8 cellular contexts compared by ENCODE assay signal in genomic region chr5:181245427-181246275, GRCh38. TPM values are rescaled to one million over a fixed set of nuclear protein-coding genes. Genes with fewer than 3 reads are reported as not detected.
DNase-seq lines count a peak whose midpoint lies in the region; ATAC-seq and TF ChIP-seq lines count a peak whose summit lies in the region.

No MANE protein-coding gene starts in this region.

- H3K9me3 ChIP-seq in adrenal gland (replicated peaks in 1 of 3) = no peaks in the 10 kb centered on the region

- intact Hi-C loops in adrenal gland (cut with DNase I) (no loop called here), lower leg skin (cut with DNase I; ENCODE audit: low total_unique reads) (no loop called here)

- DNase-seq in adrenal gland = peak in 1 of 7 donors; percentile 47
- no peak for DNase-seq in lower leg skin (ENCODE audit: low spot score in 2 of 2)
- no peak for DNase-seq in islet precursor cell
- no peak for DNase-seq in NCI-H69 (lab: John Stamatoyannopoulos, UW)
- no peak for DNase-seq in stimulated activated CD4-positive, alpha-beta T cell treated with anti-CD3 and anti-CD28 coated beads, Interleukin-4, amount 100 ng/mL, for 4 hours

- H3K4me3 ChIP-seq in GM12875 (ENCODE audit: low read depth, low read length) = peak overlapping the region; percentile 78
- peak overlapping the region in 3 of 4 donors; percentile 38 to 86 (median 56) for H3K4me3 ChIP-seq in adrenal gland
- peak overlapping the region; percentile 33 for H3K4me3 ChIP-seq in lower leg skin (ENCODE audit: low read depth, poor library complexity, severe bottlenecking)
- H3K4me3 ChIP-seq in urinary bladder (ENCODE audit: low read depth, low read length) = peak overlapping the region; percentile 78

- H3K4me1 ChIP-seq in adrenal gland (replicated peaks in 1 of 2) (peaks cover 44 to 60% of the 10 kb centered on the region in 2 donors), urinary bladder (ENCODE audit: insufficient read depth) (peaks cover 2% of the 10 kb centered on the region)

- no peaks in the 10 kb centered on the region for H3K27me3 ChIP-seq in adrenal gland

- WGBS in adrenal gland, 4 donors = 31 to 38% (median 33%) methylated on average over 30 to 34 of the region's 34 CpGs
- 18 to 21% methylated on average over 29 to 34 of the region's 34 CpGs for WGBS in lower leg skin, 2 donors
- 33% methylated on average over 34 of the region's 34 CpGs for WGBS in urinary bladder

- no peak for TF ChIP-seq POLR2A in adrenal gland (IDR thresholded peaks at IDR 0.05)
- TF ChIP-seq POLR2A in lower leg skin (IDR thresholded peaks at IDR 0.05) = no peak

- TF ChIP-seq CTCF in GM12875 (IDR thresholded peaks at IDR 0.05; ENCODE audit: borderline replicate concordance, insufficient read depth, low read depth, low read length) = no peak
- TF ChIP-seq CTCF in adrenal gland (IDR thresholded peaks at IDR 0.05) = no peak
- TF ChIP-seq CTCF in lower leg skin (IDR thresholded peaks at IDR 0.05) = no peak

- H3K36me3 ChIP-seq in adrenal gland (replicated peaks in 1 of 2) (peaks cover 0 to 18% of the 10 kb centered on the region in 2 donors), urinary bladder (ENCODE audit: insufficient read depth) (peaks cover 6% of the 10 kb centered on the region)

- peak; percentile 2 for ATAC-seq in HG02870 (IDR thresholded peaks at IDR 0.05; ENCODE audit: unreplicated experiment)

- peak overlapping the region; percentile 92 to 96 (median 95) for H3K27ac ChIP-seq in adrenal gland
- H3K27ac ChIP-seq in urinary bladder (ENCODE audit: low read depth) = peak overlapping the region; percentile 90

RNA-seq across cellular contexts. Expression of gene RACK1, which starts 1.9 kb away (rescaled TPM):
- total RNA-seq in adrenal gland (1,000 to 10,000 TPM; 1,373 to 3,641 (median 2,189) TPM), lower leg skin (1,000 to 10,000 TPM; 3,064 to 4,085 (median 3,503) TPM), urinary bladder (2,993 TPM)
- polyA plus RNA-seq in adrenal gland (1,000 to 10,000 TPM; 1,252 to 2,399 (median 1,718) TPM), urinary bladder (2,408 TPM)

RNA-seq across cellular contexts. Expression of gene TRIM52, which starts 15.3 kb away (rescaled TPM):
- 10 to 100 TPM in 5 of 8 donors, 1 to 10 TPM in 3; 7.8 to 19.1 (median 11.8) TPM for total RNA-seq in adrenal gland
- polyA plus RNA-seq in adrenal gland = 10 to 100 TPM; 12.8 to 23.9 (median 14.4) TPM
- total RNA-seq in lower leg skin = 10 to 100 TPM in 2 of 4 donors, 1 to 10 TPM in 2; 5.2 to 13.2 (median 9.3) TPM
- total RNA-seq in urinary bladder = 14.1 TPM
- polyA plus RNA-seq in urinary bladder = 13.8 TPM

RNA-seq across cellular contexts. Expression of gene TRIM41, which starts 22.6 kb away (rescaled TPM):
- total RNA-seq in adrenal gland = 10 to 100 TPM; 15.6 to 41.6 (median 19.6) TPM
- 10 to 100 TPM; 13.3 to 56.2 (median 28.1) TPM for polyA plus RNA-seq in adrenal gland
- total RNA-seq in lower leg skin = 10 to 100 TPM; 14.7 to 19.8 (median 18.0) TPM
- total RNA-seq in urinary bladder = 8.8 TPM
- 20.6 TPM for polyA plus RNA-seq in urinary bladder

RNA-seq across cellular contexts. Expression of gene TRIM7, which starts 40.7 kb away (rescaled TPM):
- total RNA-seq in adrenal gland (1 to 10 TPM in 7 of 8 donors, under 1 TPM in 1; 0.78 to 6.3 (median 4.4) TPM), lower leg skin (100 to 1,000 TPM in 2 of 4 donors, 10 to 100 TPM in 2; 77.2 to 144 (median 89.8) TPM), urinary bladder (1.2 TPM)
- polyA plus RNA-seq in adrenal gland (1 to 10 TPM; 2.1 to 5.3 (median 3.4) TPM), urinary bladder (3.7 TPM)
